Comparison of ENCODE assay signal across 9 cellular contexts in the genomic region with DNA sequence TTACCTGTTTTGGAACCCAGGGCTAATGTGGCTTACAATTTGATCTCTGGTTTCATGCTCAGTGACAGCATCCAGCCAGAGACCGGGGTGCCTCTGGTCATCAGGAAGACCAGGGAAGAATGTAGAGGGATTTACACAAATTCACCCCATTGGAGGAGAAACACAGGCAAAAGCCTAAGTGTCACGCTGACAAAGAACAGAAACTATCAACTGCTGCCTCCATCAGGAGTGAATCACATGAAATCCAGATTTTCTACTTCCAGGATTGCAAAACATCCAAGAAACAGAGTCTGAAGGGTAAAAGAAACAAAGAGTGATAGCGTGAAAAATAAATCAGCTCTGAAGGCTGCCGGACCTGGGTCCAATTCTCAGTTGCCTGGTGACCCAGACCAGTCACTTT.
DNase-seq lines count a peak whose midpoint lies in the region; ATAC-seq and TF ChIP-seq lines count a peak whose summit lies in the region.
"Had no signal": no experiment of that assay in that cellular context is flagged by ENCODE, and none has a peak within 500 bp of the region (broad histone marks: within the 10 kb centered on the region; RNA-seq: fewer than 3 reads in every experiment).

No MANE protein-coding gene starts in this region.

- H3K27me3 Mint-ChIP-seq in naive thymus-derived CD4-positive, alpha-beta T cell, result no peaks in the 10 kb centered on the region

- H3K9me3 ChIP-seq in PC-9 (ENCODE audit: insufficient read depth, low read depth) (no peaks in the 10 kb centered on the region; the same call in 1 of the 2 replicates), osteoblast (ENCODE audit: low read depth, low read length) (no peaks in the 10 kb centered on the region)
- no peaks in the 10 kb centered on the region for H3K9me3 ChIP-seq in naive thymus-derived CD4-positive, alpha-beta T cell (ENCODE audit: control insufficient read depth in 2 of 3, low read length in 3 of 3)

- CTCF ChIA-PET in PC-9 (lab: Charles Lee), result no interaction called here
- CTCF ChIA-PET in naive thymus-derived CD4-positive, alpha-beta T cell (lab: Charles Lee), result no interaction called here

- TF ChIP-seq CTCF in PC-9 (conservative IDR thresholded peaks at IDR 0.05), result no peak
- no peak for TF ChIP-seq CTCF in osteoblast (IDR thresholded peaks at IDR 0.05; ENCODE audit: extremely low read depth, low read depth, low read length)

- H3K4me3 Mint-ChIP-seq in naive thymus-derived CD4-positive, alpha-beta T cell, result no peak overlapping the region

- H3K9me2 ChIP-seq in PC-9 (ENCODE audit: insufficient read depth), result no peaks in the 10 kb centered on the region

- peaks cover 40% of the 10 kb centered on the region for H3F3A ChIP-seq in PC-9 (ENCODE audit: insufficient read depth, low read depth)

- intact Hi-C loops in PC-9 (cut with micrococcal nuclease; ENCODE audit: unreplicated experiment), result no loop called here
- intact Hi-C loops in naive thymus-derived CD4-positive, alpha-beta T cell (cut with micrococcal nuclease), result no loop called here

- H3K4me1 ChIP-seq in PC-9 (replicated peaks; ENCODE audit: insufficient read depth) (peaks cover 44% of the 10 kb centered on the region), osteoblast (ENCODE audit: insufficient read depth, low read length) (peaks cover 31% of the 10 kb centered on the region)
- H3K4me1 ChIP-seq in naive thymus-derived CD4-positive, alpha-beta T cell (ENCODE audit: control insufficient read depth in 2 of 2, insufficient read depth in 2 of 2, low read length in 2 of 2), result no peaks in the 10 kb centered on the region

- ATAC-seq in esophagus mucosa (peak; percentile 61), GM18519 (IDR thresholded peaks at IDR 0.05; ENCODE audit: low FRiP score, unreplicated experiment) (no peak), HG03442 (IDR thresholded peaks at IDR 0.05; ENCODE audit: unreplicated experiment) (no peak)
- ATAC-seq in naive thymus-derived CD4-positive, alpha-beta T cell, result no peak

- no peaks in the 10 kb centered on the region for H3K36me3 ChIP-seq in PC-9 (ENCODE audit: low read depth)
- H3K36me3 ChIP-seq in osteoblast (ENCODE audit: insufficient read depth, low read length), result no peaks in the 10 kb centered on the region
- no peaks in the 10 kb centered on the region for H3K36me3 ChIP-seq in naive thymus-derived CD4-positive, alpha-beta T cell (ENCODE audit: control insufficient read depth in 2 of 3, insufficient read depth in 3 of 3, low read length in 3 of 3)

- POLR2A ChIA-PET in PC-9 (lab: Charles Lee; ENCODE audit: unreplicated experiment), result no interaction called here
- POLR2A ChIA-PET in naive thymus-derived CD4-positive, alpha-beta T cell (lab: Charles Lee), result no interaction called here

- peaks cover 0 to 10% (median 5%) of the 10 kb centered on the region in 11 donors for H3K9me3 Mint-ChIP-seq in naive thymus-derived CD4-positive, alpha-beta T cell

- H3K4me2 ChIP-seq in PC-9 (peak overlapping the region; percentile 29), osteoblast (ENCODE audit: insufficient read depth, low read length) (peak overlapping the region; percentile 37)

- H4K20me1 ChIP-seq in PC-9 (ENCODE audit: insufficient read depth), result no peaks in the 10 kb centered on the region
- no peaks in the 10 kb centered on the region for H4K20me1 ChIP-seq in osteoblast (ENCODE audit: insufficient read depth, low read length)

- H3K79me2 ChIP-seq in PC-9 (ENCODE audit: low read depth) (no peaks in the 10 kb centered on the region), osteoblast (ENCODE audit: insufficient read depth, low read length) (no peaks in the 10 kb centered on the region)

- no peaks in the 10 kb centered on the region for H3K27me3 ChIP-seq in PC-9 (ENCODE audit: insufficient read depth, low read depth)
- no peaks in the 10 kb centered on the region for H3K27me3 ChIP-seq in osteoblast (ENCODE audit: insufficient read depth, low read length)
- no peaks in the 10 kb centered on the region for H3K27me3 ChIP-seq in naive thymus-derived CD4-positive, alpha-beta T cell (ENCODE audit: control insufficient read depth in 2 of 2, insufficient read depth in 2 of 2, low read length in 2 of 2)

- H3K4me1 Mint-ChIP-seq in naive thymus-derived CD4-positive, alpha-beta T cell, result no peaks in the 10 kb centered on the region

- H2AFZ ChIP-seq in PC-9 (peak overlapping the region; percentile 56; the same call in 1 of the 2 replicates), osteoblast (ENCODE audit: low read length) (peak overlapping the region; percentile 67)

- DNase-seq in EH (ENCODE audit: low read depth) (peak; percentile 80), PC-9 (peak in 1 of 2 experiments; percentile 85), osteoblast (ENCODE audit: insufficient read length, low spot score, missing footprints) (no peak), HT-29 (ENCODE audit: low spot score) (no peak)
- DNase-seq in naive thymus-derived CD4-positive, alpha-beta T cell, result no peak
- DNase-seq: substantia nigra had no signal

- peak overlapping the region; percentile 72 for H3K27ac ChIP-seq in PC-9
- peak overlapping the region; percentile 47 for H3K27ac ChIP-seq in osteoblast (ENCODE audit: low read depth, low read length)
- no peak overlapping the region for H3K27ac ChIP-seq in naive thymus-derived CD4-positive, alpha-beta T cell (ENCODE audit: low read depth, low read length)

- H3K36me3 Mint-ChIP-seq in naive thymus-derived CD4-positive, alpha-beta T cell, result peaks cover 0 to 6% (median 4%) of the 10 kb centered on the region in 5 donors

- no peak overlapping the region for H3K27ac Mint-ChIP-seq in naive thymus-derived CD4-positive, alpha-beta T cell

- no TSS peak for BruUV-seq in PC-9 (replicated peaks; lab: Mats Ljungman, UMichigan)

- H3K4me3 ChIP-seq in PC-9 (no peak overlapping the region), osteoblast (ENCODE audit: insufficient read depth, low read length) (no peak overlapping the region)
- H3K4me3 ChIP-seq in naive thymus-derived CD4-positive, alpha-beta T cell (ENCODE audit: low read length), result no peak overlapping the region
